Comparison of ENCODE assay signal across 18 cellular contexts in the genomic region with DNA sequence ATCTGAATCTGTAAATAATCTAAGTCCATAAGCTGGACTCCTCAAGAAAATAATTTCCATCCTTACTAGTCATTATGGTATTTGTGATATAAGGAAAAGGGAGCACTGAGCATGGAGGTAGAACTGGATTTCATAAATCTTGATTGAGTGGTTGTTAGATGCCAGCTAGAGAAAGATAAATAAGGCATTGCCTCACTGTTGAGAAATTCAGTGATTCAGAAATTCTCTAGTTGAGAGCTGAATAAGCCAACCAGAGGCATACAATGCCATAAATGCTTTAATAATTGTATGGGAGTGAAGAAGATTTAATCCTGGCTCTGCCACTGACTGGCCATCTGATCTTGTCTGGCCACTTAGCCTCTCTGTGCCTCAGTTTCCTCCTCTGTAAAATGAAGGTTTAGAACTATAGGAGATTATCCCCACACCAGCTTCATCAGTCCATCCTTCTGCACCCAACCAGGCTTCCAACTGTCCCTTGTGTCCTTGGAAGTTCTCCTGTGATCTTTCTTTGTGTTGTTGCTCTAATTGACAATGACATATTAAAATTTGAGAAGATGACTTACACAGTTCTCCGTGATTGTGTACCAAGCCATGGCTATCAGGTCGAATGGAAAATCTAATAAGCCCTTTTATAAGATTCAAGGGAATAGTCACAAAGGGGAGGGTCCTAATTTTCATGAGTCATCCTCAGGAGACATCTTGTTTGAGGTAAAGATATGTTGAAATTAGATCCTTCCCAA.
DNase-seq lines count a peak whose midpoint lies in the region; ATAC-seq lines count a peak whose summit lies in the region.
"Had no signal": no experiment of that assay in that cellular context is flagged by ENCODE, and none has a peak within 500 bp of the region (broad histone marks: within the 10 kb centered on the region; RNA-seq: fewer than 3 reads in every experiment).

No MANE protein-coding gene starts in this region.

- no peaks in the 10 kb centered on the region for H3K9me3 ChIP-seq in GM23248 (ENCODE audit: low read depth)
- H3K9me3 ChIP-seq: pancreas, thoracic aorta had no signal

- H3K9me2 ChIP-seq in GM23248 (ENCODE audit: insufficient read depth), result no peaks in the 10 kb centered on the region

- H3K36me3 ChIP-seq in GM23248 (ENCODE audit: low read depth), result no peaks in the 10 kb centered on the region
- H3K36me3 ChIP-seq: pancreas, thoracic aorta had no signal

- H3K4me3 ChIP-seq in GM23248, result no peak overlapping the region
- H3K4me3 ChIP-seq: dorsolateral prefrontal cortex, pancreas, thoracic aorta had no signal

- in situ Hi-C loops in GM23248 (cut with MboI), result no loop called here

- H3K27me3 ChIP-seq in GM23248 (replicated peaks; ENCODE audit: insufficient read depth), result no peaks in the 10 kb centered on the region
- H3K27me3 ChIP-seq: dorsolateral prefrontal cortex, pancreas had no signal

- H4K20me1 ChIP-seq in GM23248 (ENCODE audit: insufficient read depth), result no peaks in the 10 kb centered on the region

- peaks cover 3% of the 10 kb centered on the region; the same call in 1 of the 2 replicates for H3F3A ChIP-seq in GM23248 (ENCODE audit: insufficient read depth)

- no peaks in the 10 kb centered on the region for H3K79me2 ChIP-seq in GM23248 (ENCODE audit: insufficient read depth)

- H3K4me1 ChIP-seq in GM23248 (ENCODE audit: insufficient read depth), result peaks cover 14% of the 10 kb centered on the region
- H3K4me1 ChIP-seq: pancreas had no signal

- DNase-seq in GM23248 (peak; percentile 63), amniotic epithelial cell (ENCODE audit: low read depth) (peak; percentile 89), fibroblast of peridontal ligament (ENCODE audit: extremely low read depth) (peak; percentile 37), renal cortical epithelial cell (ENCODE audit: low read depth) (peak; percentile 64), iPS-NIHi11 (ENCODE audit: low spot score) (no peak)
- DNase-seq in activated CD4-positive, alpha-beta T cell treated with anti-CD3 and anti-CD28 coated beads for 1 hour, result no peak
- DNase-seq: activated CD4-positive, alpha-beta T cell treated with anti-CD3 and anti-CD28 coated beads for 48 hours; activated naive CD4-positive, alpha-beta T cell treated with anti-CD3 and anti-CD28 coated beads for 36 hours; DMS 273 treated with DMSO at 0.1 percent for 48 hours; dorsolateral prefrontal cortex; hypothalamus; Kasumi-1; NCI-H1417; NCI-H774; pancreas had no signal

- 95% methylated on average over 2 of the region's 2 CpGs for WGBS in GM23248 (ENCODE audit: low coverage in 1 of 2, low lambda C conversion rate in 2 of 2, missing lambda C conversion rate in 2 of 2), 2 experiments

- no peak overlapping the region for H2AFZ ChIP-seq in GM23248

- no peak overlapping the region for H3K27ac ChIP-seq in GM23248
- H3K27ac ChIP-seq: dorsolateral prefrontal cortex, pancreas, thoracic aorta had no signal

- no peak for ATAC-seq in HG02678 (IDR thresholded peaks at IDR 0.05; ENCODE audit: unreplicated experiment)
- ATAC-seq in HG03521 (IDR thresholded peaks at IDR 0.05; ENCODE audit: unreplicated experiment), result no peak
- ATAC-seq: pancreas had no signal

- H3K9ac ChIP-seq in GM23248, result no peak overlapping the region

- peak overlapping the region; percentile 4 for H3K4me2 ChIP-seq in GM23248 (ENCODE audit: unreplicated experiment)

Comparison
In these comparisons a context has a peak if more than half of its experiments do, and no peak if none do; other contexts are left out.
1. DNase-seq: peak in GM23248 (single experiment), amniotic epithelial cell (single experiment), fibroblast of peridontal ligament (single experiment) and renal cortical epithelial cell (single experiment); none in iPS-NIHi11 (single experiment) and activated CD4-positive, alpha-beta T cell treated with anti-CD3 and anti-CD28 coated beads for 1 hour (single experiment).